Comparison of ENCODE assay signal across 8 cellular contexts in the genomic region with DNA sequence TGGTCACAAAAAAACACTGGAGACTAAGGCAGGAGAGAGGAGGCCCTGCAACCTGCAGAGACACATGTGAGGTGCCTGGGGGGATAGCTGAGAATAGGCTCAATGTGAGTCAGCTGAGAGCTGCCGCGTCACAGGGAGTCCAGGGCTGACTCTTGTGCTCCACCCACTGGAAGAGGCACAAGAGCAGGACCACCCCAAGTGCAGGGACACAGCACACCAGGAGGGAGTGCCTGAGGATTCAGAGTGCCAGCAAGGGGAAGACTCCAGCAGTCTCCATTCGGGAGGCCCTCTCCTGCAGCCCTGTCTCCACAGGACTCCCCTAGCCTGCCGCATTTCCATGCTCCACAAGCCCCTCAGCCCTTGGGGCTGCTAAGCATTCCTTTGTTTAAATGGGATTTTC.
DNase-seq lines count a peak whose midpoint lies in the region; ATAC-seq, FAIRE-seq and TF ChIP-seq lines count a peak whose summit lies in the region.

No MANE protein-coding gene starts in this region.

- in situ Hi-C loops in HepG2 (cut with HindIII; ENCODE audit: extremely low pct_ligation_motif_present, low pct_unique_long_range_greater_than_20kb) = no loop called here

- peak overlapping the region; percentile 11; the same call in 1 of the 2 replicates for H3K27ac ChIP-seq in HUES6 (ENCODE audit: low read depth, low read length)
- no peak overlapping the region for H3K27ac ChIP-seq in HepG2 (ENCODE audit: extremely low read length, insufficient read depth, low read length)

- no peak overlapping the region for H2AFZ ChIP-seq in HepG2 (ENCODE audit: low read length)

- H3K4me1 ChIP-seq in BE2C (no peaks in the 10 kb centered on the region), HUES6 (ENCODE audit: control insufficient read depth, insufficient read depth, low read length) (peaks cover 17% of the 10 kb centered on the region), HepG2 (ENCODE audit: insufficient read depth, low read length) (no peaks in the 10 kb centered on the region)

- H3K9me3 ChIP-seq in BE2C (no peaks in the 10 kb centered on the region), HUES6 (ENCODE audit: control insufficient read depth, insufficient read depth, low read depth, low read length) (no peaks in the 10 kb centered on the region), HepG2 (ENCODE audit: low read length) (no peaks in the 10 kb centered on the region)

- H3K27ac Mint-ChIP-seq in activated naive CD8-positive, alpha-beta T cell treated with anti-CD3 and anti-CD28 coated beads, Interleukin-2, amount 50 U/mL, for 24 hours = peak overlapping the region; percentile 67
- peak overlapping the region in 1 of 2 donors; percentile 68 for H3K27ac Mint-ChIP-seq in effector memory CD8-positive, alpha-beta T cell

- no peak for FAIRE-seq in HepG2 (lab: Jason Lieb, UNC)

- H3K36me3 ChIP-seq in BE2C = no peaks in the 10 kb centered on the region; the same call in 1 of the 2 replicates
- H3K36me3 ChIP-seq in HUES6 (ENCODE audit: control insufficient read depth, insufficient read depth, low read length) = peaks cover 45% of the 10 kb centered on the region
- peaks cover 4 to 14% of the 10 kb centered on the region in 2 experiments; a peak in 4 of 5 replicates for H3K36me3 ChIP-seq in HepG2 (replicated peaks in 1 of 2; ENCODE audit: control insufficient read depth in 1 of 2, insufficient read depth in 2 of 2, low read length in 2 of 2)

- H3K27me3 Mint-ChIP-seq in activated naive CD8-positive, alpha-beta T cell treated with anti-CD3 and anti-CD28 coated beads, Interleukin-2, amount 50 U/mL, for 24 hours = no peaks in the 10 kb centered on the region
- no peaks in the 10 kb centered on the region for H3K27me3 Mint-ChIP-seq in effector memory CD8-positive, alpha-beta T cell

- no peaks in the 10 kb centered on the region for H4K20me1 ChIP-seq in HepG2 (ENCODE audit: insufficient read depth, low read length)

- CTCF ChIA-PET in HepG2 (lab: Yijun Ruan, JAX; ENCODE audit: low intra/inter-chr PET ratio, low total read pairs) = no interaction called here

- intact Hi-C loops in HepG2 (cut with micrococcal nuclease; ENCODE audit: unreplicated experiment) = loop anchor here (5.0 kb wide), 1 partner anchor 364 kb away; no protein-coding TSS in a partner anchor

- DNase-seq in BE2C = peak; percentile 61
- DNase-seq in activated naive CD8-positive, alpha-beta T cell treated with anti-CD3 and anti-CD28 coated beads, Interleukin-2, amount 50 U/mL, for 24 hours = peak; percentile 53
- DNase-seq in HepG2 (ENCODE audit: low spot score) = peak; percentile 12
- DNase-seq in NOMO-1 treated with DMSO at 0.1 percent for 48 hours (lab: John Stamatoyannopoulos, UW; ENCODE audit: unreplicated experiment) = no peak
- no peak for DNase-seq in NCI-H2171 (lab: John Stamatoyannopoulos, UW)
- DNase-seq in NCI-H2081 treated with DMSO at 0.1 percent for 48 hours (lab: John Stamatoyannopoulos, UW) = no peak
- no peak for DNase-seq in effector memory CD8-positive, alpha-beta T cell

- TF ChIP-seq CTCF in BE2C (IDR thresholded peaks at IDR 0.05; ENCODE audit: low read depth, low read length) (peak; percentile 43), HepG2 (CRISPR knock-in tag; IDR thresholded peaks at IDR 0.05) (peak; percentile 45)

- H3K4me3 Mint-ChIP-seq in activated naive CD8-positive, alpha-beta T cell treated with anti-CD3 and anti-CD28 coated beads, Interleukin-2, amount 50 U/mL, for 24 hours = no peak overlapping the region
- no peak overlapping the region for H3K4me3 Mint-ChIP-seq in effector memory CD8-positive, alpha-beta T cell

- 91% methylated on average over 4 of the region's 4 CpGs for WGBS in HepG2 (ENCODE audit: low lambda C conversion rate)

- no peak overlapping the region for H3K4me3 ChIP-seq in BE2C (ENCODE audit: low read depth, low read length)
- no peak overlapping the region for H3K4me3 ChIP-seq in HUES6 (ENCODE audit: low read depth, low read length)
- no peak overlapping the region for H3K4me3 ChIP-seq in HepG2 (replicated peaks in 1 of 3; ENCODE audit: insufficient read depth in 1 of 3, low read depth in 2 of 3, low read length in 3 of 3)

- H3K9me3 Mint-ChIP-seq in activated naive CD8-positive, alpha-beta T cell treated with anti-CD3 and anti-CD28 coated beads, Interleukin-2, amount 50 U/mL, for 24 hours = no peaks in the 10 kb centered on the region
- H3K9me3 Mint-ChIP-seq in effector memory CD8-positive, alpha-beta T cell = no peaks in the 10 kb centered on the region

- no peak for TF ChIP-seq POLR2A in HepG2 (IDR thresholded peaks at IDR 0.05; ENCODE audit: insufficient read depth in 1 of 2, low read depth in 2 of 2, low read length in 2 of 2)

- TF ChIP-seq EP300 in HepG2 (IDR thresholded peaks at IDR 0.05; ENCODE audit: low read depth in 2 of 2, low read length in 2 of 2) = no peak
- TF ChIP-seq EP300 in HepG2 (CRISPR knock-in tag; IDR thresholded peaks at IDR 0.05; ENCODE audit: borderline replicate concordance) = no peak

- peak; percentile 85 for ATAC-seq in activated naive CD8-positive, alpha-beta T cell treated with anti-CD3 and anti-CD28 coated beads, Interleukin-2, amount 50 U/mL, for 24 hours
- peak; percentile 80 for ATAC-seq in HepG2
- ATAC-seq in effector memory CD8-positive, alpha-beta T cell (replicated peaks) = no peak

- no TSS peak for BruUV-seq in HepG2 (replicated peaks; lab: Mats Ljungman, UMichigan)

- no peak overlapping the region for H3K4me2 ChIP-seq in HepG2 (ENCODE audit: low read depth, low read length)

- no peak for TF ChIP-seq RAD21 in HepG2 (CRISPR knock-in tag; IDR thresholded peaks at IDR 0.05)

- H3K79me2 ChIP-seq in HepG2 (ENCODE audit: insufficient read depth, low read length) = no peaks in the 10 kb centered on the region

- H3K4me1 Mint-ChIP-seq in activated naive CD8-positive, alpha-beta T cell treated with anti-CD3 and anti-CD28 coated beads, Interleukin-2, amount 50 U/mL, for 24 hours = peaks cover 52% of the 10 kb centered on the region
- peaks cover 11 to 12% of the 10 kb centered on the region in 2 donors for H3K4me1 Mint-ChIP-seq in effector memory CD8-positive, alpha-beta T cell (ENCODE audit: low read depth in 2 of 2)

- H3K36me3 Mint-ChIP-seq in activated naive CD8-positive, alpha-beta T cell treated with anti-CD3 and anti-CD28 coated beads, Interleukin-2, amount 50 U/mL, for 24 hours (ENCODE audit: low read depth) = peaks cover 21% of the 10 kb centered on the region
- H3K36me3 Mint-ChIP-seq in effector memory CD8-positive, alpha-beta T cell (ENCODE audit: insufficient read depth) = peaks cover 46% of the 10 kb centered on the region

- H3K27me3 ChIP-seq in BE2C (no peaks in the 10 kb centered on the region), HUES6 (ENCODE audit: control insufficient read depth, insufficient read depth, low read length) (no peaks in the 10 kb centered on the region), HepG2 (ENCODE audit: control insufficient read depth in 1 of 2, insufficient read depth in 2 of 2, low read length in 2 of 2) (no peaks in the 10 kb centered on the region)

- H3K9ac ChIP-seq in HUES6 (ENCODE audit: low read length) (peak overlapping the region; percentile 28), HepG2 (ENCODE audit: insufficient read depth, low read depth, low read length) (no peak overlapping the region)

- POLR2A ChIA-PET in HepG2 (lab: Yijun Ruan, JAX) = no interaction called here

TF ChIP-seq in HepG2, 621 proteins besides CTCF, POLR2A, EP300 and RAD21 (continues in another document):
- TF ChIP-seq, protein P1, sequence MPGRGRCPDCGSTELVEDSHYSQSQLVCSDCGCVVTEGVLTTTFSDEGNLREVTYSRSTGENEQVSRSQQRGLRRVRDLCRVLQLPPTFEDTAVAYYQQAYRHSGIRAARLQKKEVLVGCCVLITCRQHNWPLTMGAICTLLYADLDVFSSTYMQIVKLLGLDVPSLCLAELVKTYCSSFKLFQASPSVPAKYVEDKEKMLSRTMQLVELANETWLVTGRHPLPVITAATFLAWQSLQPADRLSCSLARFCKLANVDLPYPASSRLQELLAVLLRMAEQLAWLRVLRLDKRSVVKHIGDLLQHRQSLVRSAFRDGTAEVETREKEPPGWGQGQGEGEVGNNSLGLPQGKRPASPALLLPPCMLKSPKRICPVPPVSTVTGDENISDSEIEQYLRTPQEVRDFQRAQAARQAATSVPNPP (CRISPR knock-in tag; IDR thresholded peaks at IDR 0.05) = no peak
- TF ChIP-seq, protein P2, sequence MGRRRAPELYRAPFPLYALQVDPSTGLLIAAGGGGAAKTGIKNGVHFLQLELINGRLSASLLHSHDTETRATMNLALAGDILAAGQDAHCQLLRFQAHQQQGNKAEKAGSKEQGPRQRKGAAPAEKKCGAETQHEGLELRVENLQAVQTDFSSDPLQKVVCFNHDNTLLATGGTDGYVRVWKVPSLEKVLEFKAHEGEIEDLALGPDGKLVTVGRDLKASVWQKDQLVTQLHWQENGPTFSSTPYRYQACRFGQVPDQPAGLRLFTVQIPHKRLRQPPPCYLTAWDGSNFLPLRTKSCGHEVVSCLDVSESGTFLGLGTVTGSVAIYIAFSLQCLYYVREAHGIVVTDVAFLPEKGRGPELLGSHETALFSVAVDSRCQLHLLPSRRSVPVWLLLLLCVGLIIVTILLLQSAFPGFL (CRISPR knock-in tag; IDR thresholded peaks at IDR 0.05) = no peak
- TF ChIP-seq, protein P3, sequence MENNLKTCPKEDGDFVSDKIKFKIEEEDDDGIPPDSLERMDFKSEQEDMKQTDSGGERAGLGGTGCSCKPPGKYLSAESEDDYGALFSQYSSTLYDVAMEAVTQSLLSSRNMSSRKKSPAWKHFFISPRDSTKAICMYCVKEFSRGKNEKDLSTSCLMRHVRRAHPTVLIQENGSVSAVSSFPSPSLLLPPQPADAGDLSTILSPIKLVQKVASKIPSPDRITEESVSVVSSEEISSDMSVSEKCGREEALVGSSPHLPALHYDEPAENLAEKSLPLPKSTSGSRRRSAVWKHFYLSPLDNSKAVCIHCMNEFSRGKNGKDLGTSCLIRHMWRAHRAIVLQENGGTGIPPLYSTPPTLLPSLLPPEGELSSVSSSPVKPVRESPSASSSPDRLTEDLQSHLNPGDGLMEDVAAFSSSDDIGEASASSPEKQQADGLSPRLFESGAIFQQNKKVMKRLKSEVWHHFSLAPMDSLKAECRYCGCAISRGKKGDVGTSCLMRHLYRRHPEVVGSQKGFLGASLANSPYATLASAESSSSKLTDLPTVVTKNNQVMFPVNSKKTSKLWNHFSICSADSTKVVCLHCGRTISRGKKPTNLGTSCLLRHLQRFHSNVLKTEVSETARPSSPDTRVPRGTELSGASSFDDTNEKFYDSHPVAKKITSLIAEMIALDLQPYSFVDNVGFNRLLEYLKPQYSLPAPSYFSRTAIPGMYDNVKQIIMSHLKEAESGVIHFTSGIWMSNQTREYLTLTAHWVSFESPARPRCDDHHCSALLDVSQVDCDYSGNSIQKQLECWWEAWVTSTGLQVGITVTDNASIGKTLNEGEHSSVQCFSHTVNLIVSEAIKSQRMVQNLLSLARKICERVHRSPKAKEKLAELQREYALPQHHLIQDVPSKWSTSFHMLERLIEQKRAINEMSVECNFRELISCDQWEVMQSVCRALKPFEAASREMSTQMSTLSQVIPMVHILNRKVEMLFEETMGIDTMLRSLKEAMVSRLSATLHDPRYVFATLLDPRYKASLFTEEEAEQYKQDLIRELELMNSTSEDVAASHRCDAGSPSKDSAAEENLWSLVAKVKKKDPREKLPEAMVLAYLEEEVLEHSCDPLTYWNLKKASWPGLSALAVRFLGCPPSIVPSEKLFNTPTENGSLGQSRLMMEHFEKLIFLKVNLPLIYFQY (CRISPR knock-in tag; IDR thresholded peaks at IDR 0.05; ENCODE audit: borderline replicate concordance) = no peak
- no peak for TF ChIP-seq RCOR2 (CRISPR knock-in tag; IDR thresholded peaks at IDR 0.05)

Comparison
In these comparisons a context has a peak if more than half of its experiments do, and no peak if none do; other contexts are left out.
1. DNase-seq: peak in BE2C (single experiment), activated naive CD8-positive, alpha-beta T cell treated with anti-CD3 and anti-CD28 coated beads, Interleukin-2, amount 50 U/mL, for 24 hours (single experiment) and HepG2 (single experiment); none in NOMO-1 treated with DMSO at 0.1 percent for 48 hours (single experiment), NCI-H2171 (single experiment), NCI-H2081 treated with DMSO at 0.1 percent for 48 hours (single experiment) and effector memory CD8-positive, alpha-beta T cell (0 of 3).